In genomic region chr11:128494418-128495332, GRCh38 we compare ENCODE assay signal across 10 cellular contexts.
DNase-seq lines count a peak whose midpoint lies in the region; ATAC-seq and TF ChIP-seq lines count a peak whose summit lies in the region.
"Had no signal": no experiment of that assay in that cellular context is flagged by ENCODE, and none has a peak within 500 bp of the region (broad histone marks: within the 10 kb centered on the region; RNA-seq: fewer than 3 reads in every experiment).

No MANE protein-coding gene starts in this region.

- no peak overlapping the region for H3K4me3 Mint-ChIP-seq in MCF 10A (ENCODE audit: unreplicated experiment)
- H3K4me3 Mint-ChIP-seq in activated B cell treated with CpG ODN at 0.5 μM for 24 hours = peak overlapping the region; percentile 28
- H3K4me3 Mint-ChIP-seq: endodermal cell had no signal

- no peaks in the 10 kb centered on the region for H3K27me3 ChIP-seq in mammary epithelial cell (ENCODE audit: insufficient read depth, low read length)
- H3K27me3 ChIP-seq in lung (ENCODE audit: control insufficient read depth, insufficient read depth) = no peaks in the 10 kb centered on the region
- H3K27me3 ChIP-seq in upper lobe of right lung = no peaks in the 10 kb centered on the region

- H2AFZ ChIP-seq in mammary epithelial cell (ENCODE audit: low read depth, low read length) = no peak overlapping the region

- peaks cover 4% of the 10 kb centered on the region for H3K36me3 ChIP-seq in mammary epithelial cell (ENCODE audit: insufficient read depth, low read length)
- peaks cover 6 to 9% of the 10 kb centered on the region in 2 donors for H3K36me3 ChIP-seq in lung (ENCODE audit: control insufficient read depth in 2 of 2, insufficient read depth in 2 of 2, low read length in 2 of 2)
- H3K36me3 ChIP-seq in upper lobe of right lung = peaks cover 12% of the 10 kb centered on the region

- H3K4me3 ChIP-seq in mammary epithelial cell (replicated peaks in 1 of 3; ENCODE audit: insufficient read depth in 1 of 3, low read depth in 2 of 3, low read length in 3 of 3) (no peak overlapping the region), lung (no peak overlapping the region), upper lobe of right lung (no peak overlapping the region)

- CTCF ChIA-PET in MCF 10A (lab: Yijun Ruan, JAX) = interaction anchor here (0.7 to 1.4 kb wide), 3 partner anchors 10 to 27 kb away, joined by 3 to 4 read pairs (median 4); no protein-coding TSS in a partner anchor
- CTCF ChIA-PET in mammary epithelial cell (lab: Charles Lee; ENCODE audit: low non-redundant PET) = no interaction called here
- CTCF ChIA-PET in activated B cell treated with CpG ODN at 0.5 μM for 24 hours (lab: Charles Lee) = interaction anchor here (0.5 to 0.6 kb wide), 2 partner anchors 14 to 259 kb away, joined by 4 to 6 read pairs; no protein-coding TSS in a partner anchor

- H3K4me1 Mint-ChIP-seq in MCF 10A (ENCODE audit: insufficient read depth, unreplicated experiment) = peaks cover 67% of the 10 kb centered on the region
- peaks cover 97% of the 10 kb centered on the region for H3K4me1 Mint-ChIP-seq in activated B cell treated with CpG ODN at 0.5 μM for 24 hours

- ATAC-seq in activated B cell treated with CpG ODN at 0.5 μM for 24 hours (ENCODE audit: low read depth) = no peak
- no peak for ATAC-seq in lung (ENCODE audit: insufficient read depth, low FRiP score)
- no peak for ATAC-seq in upper lobe of right lung
- ATAC-seq in GM18870 (IDR thresholded peaks at IDR 0.05; ENCODE audit: unreplicated experiment) = no peak
- ATAC-seq in HG03196 (IDR thresholded peaks at IDR 0.05; ENCODE audit: unreplicated experiment) = no peak
- ATAC-seq in HG02840 (IDR thresholded peaks at IDR 0.05; ENCODE audit: low FRiP score, unreplicated experiment) = no peak

- dilution Hi-C loops in mammary epithelial cell (cut with HindIII; ENCODE audit: low sequenced_read_pairs) = no loop called here

- H3K79me2 ChIP-seq in mammary epithelial cell (ENCODE audit: insufficient read depth, low read length) = peaks cover 96% of the 10 kb centered on the region

- H3K36me3 Mint-ChIP-seq in MCF 10A (ENCODE audit: insufficient read depth, unreplicated experiment) (no peaks in the 10 kb centered on the region), activated B cell treated with CpG ODN at 0.5 μM for 24 hours (ENCODE audit: low read depth) (peaks cover 78% of the 10 kb centered on the region)

- POLR2A ChIA-PET in MCF 10A (lab: Yijun Ruan, JAX) (interaction anchor here (0.6 to 3.1 kb wide), 2 partner anchors 9 to 10 kb away, joined by 5 to 14 read pairs; no protein-coding TSS in a partner anchor), activated B cell treated with CpG ODN at 0.5 μM for 24 hours (lab: Charles Lee) (interaction anchor here (0.6 to 2.6 kb wide), 6 partner anchors 9 to 1491 kb away, joined by 3 to 11 read pairs (median 3); no protein-coding TSS in a partner anchor)

- no peak for TF ChIP-seq CTCF in MCF 10A (IDR thresholded peaks at IDR 0.05; ENCODE audit: unreplicated experiment)
- no peak for TF ChIP-seq CTCF in mammary epithelial cell (conservative IDR thresholded peaks at IDR 0.05 in 1 of 2, IDR thresholded peaks at IDR 0.05 in 1 of 2; ENCODE audit: extremely low read depth in 1 of 2, insufficient read depth in 1 of 2, low read depth in 1 of 2, low read length in 2 of 2)
- TF ChIP-seq CTCF in activated B cell treated with CpG ODN at 0.5 μM for 24 hours (IDR thresholded peaks at IDR 0.05) = no peak
- no peak for TF ChIP-seq CTCF in lung (IDR thresholded peaks at IDR 0.05; ENCODE audit: control extremely low read depth, extremely low read depth)
- TF ChIP-seq CTCF in upper lobe of right lung (IDR thresholded peaks at IDR 0.05) = no peak

- 95% methylated on average over 3 of the region's 3 CpGs for WGBS in mammary epithelial cell (ENCODE audit: low coverage, missing lambda C conversion rate)
- 70 to 83% methylated on average over 3 of the region's 3 CpGs for WGBS in lung, 2 donors

- in situ Hi-C loops in mammary epithelial cell (cut with MboI; ENCODE audit: low sequenced_read_pairs in 2 of 2) = loop anchor here in 1 of 2 donors (25.0 kb wide), 1 partner anchor 332 kb away; no protein-coding TSS in a partner anchor

- BruUV-seq in MCF 10A (replicated peaks; lab: Mats Ljungman, UMichigan) (no TSS peak), mammary epithelial cell (replicated peaks; lab: Mats Ljungman, UMichigan) (no TSS peak)

- H3K27ac Mint-ChIP-seq in MCF 10A (ENCODE audit: low read depth, unreplicated experiment) = peak overlapping the region; percentile 92
- H3K27ac Mint-ChIP-seq in activated B cell treated with CpG ODN at 0.5 μM for 24 hours = peak overlapping the region; percentile 93
- H3K27ac Mint-ChIP-seq: endodermal cell had no signal

- H3K4me1 ChIP-seq in mammary epithelial cell (ENCODE audit: insufficient read depth, low read length) = peaks cover 55% of the 10 kb centered on the region
- peaks cover 26 to 72% of the 10 kb centered on the region in 2 donors for H3K4me1 ChIP-seq in lung (ENCODE audit: control insufficient read depth in 2 of 2, insufficient read depth in 2 of 2, low read length in 2 of 2)
- peaks cover 75% of the 10 kb centered on the region for H3K4me1 ChIP-seq in upper lobe of right lung

- DNase-seq in MCF 10A (ENCODE audit: unreplicated experiment) = no peak
- DNase-seq in mammary epithelial cell = no peak
- no peak for DNase-seq in activated B cell treated with CpG ODN at 0.5 μM for 24 hours
- DNase-seq in lung (ENCODE audit: low spot score) = no peak
- DNase-seq in upper lobe of right lung = no peak
- DNase-seq: endodermal cell; stimulated activated CD4-positive, alpha-beta T cell treated with anti-CD3 and anti-CD28 coated beads, Interleukin-4, amount 100 ng/mL, for 24 hours had no signal

- intact Hi-C loops in MCF 10A (cut with micrococcal nuclease) (no loop called here), mammary epithelial cell (cut with micrococcal nuclease) (no loop called here), activated B cell treated with CpG ODN at 0.5 μM for 24 hours (cut with micrococcal nuclease) (no loop called here), upper lobe of right lung (cut with DNase I) (no loop called here)

- H3K27ac ChIP-seq in mammary epithelial cell (ENCODE audit: insufficient read depth, low read depth, low read length) (no peak overlapping the region), lung (ENCODE audit: low read depth in 1 of 2, low read length in 1 of 2) (peak overlapping the region; percentile 56 to 80), upper lobe of right lung (peak overlapping the region; percentile 14)

- H3K9me3 Mint-ChIP-seq in MCF 10A (ENCODE audit: unreplicated experiment) (no peaks in the 10 kb centered on the region), activated B cell treated with CpG ODN at 0.5 μM for 24 hours (no peaks in the 10 kb centered on the region)
- H3K9me3 Mint-ChIP-seq: endodermal cell had no signal

- no peak overlapping the region for H3K4me2 ChIP-seq in mammary epithelial cell (ENCODE audit: insufficient read depth, low read depth, low read length)

- H3K27me3 Mint-ChIP-seq in MCF 10A (ENCODE audit: insufficient read depth, unreplicated experiment) = no peaks in the 10 kb centered on the region
- H3K27me3 Mint-ChIP-seq in activated B cell treated with CpG ODN at 0.5 μM for 24 hours = no peaks in the 10 kb centered on the region

- H3K9me3 ChIP-seq in mammary epithelial cell (replicated peaks; ENCODE audit: insufficient read depth, low read length) (no peaks in the 10 kb centered on the region), lung (ENCODE audit: control insufficient read depth in 2 of 2, insufficient read depth in 1 of 2, low read length in 1 of 2) (peaks cover 0 to 2% of the 10 kb centered on the region in 2 donors), upper lobe of right lung (no peaks in the 10 kb centered on the region)

- H3K9ac ChIP-seq in mammary epithelial cell (ENCODE audit: insufficient read depth, low read length) = no peak overlapping the region

- H4K20me1 ChIP-seq in mammary epithelial cell (ENCODE audit: insufficient read depth, low read length) = no peaks in the 10 kb centered on the region
